ENCODE assay signal across 9 cellular contexts in the genomic region with DNA sequence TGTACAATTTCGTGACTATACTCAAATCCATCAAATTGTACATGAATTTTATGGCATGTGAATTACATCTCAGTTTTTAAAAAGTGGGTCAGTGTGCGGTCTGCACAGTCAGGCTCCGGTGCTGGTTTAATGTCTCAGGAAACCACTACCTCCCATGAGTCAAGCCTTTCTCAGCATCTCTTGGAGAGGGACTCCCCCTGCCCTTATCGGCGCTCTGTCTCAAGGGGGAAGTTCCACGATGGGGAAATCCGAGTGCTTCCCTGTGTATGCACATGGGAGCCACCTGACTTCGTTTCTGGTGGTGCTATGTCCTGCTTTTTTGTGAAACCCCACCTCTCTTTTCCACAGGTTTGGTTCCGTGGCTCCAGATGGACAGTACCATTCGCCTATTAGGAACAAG.
DNase-seq lines count a peak whose midpoint lies in the region; ATAC-seq, FAIRE-seq and TF ChIP-seq lines count a peak whose summit lies in the region.
"Had no signal": no experiment of that assay in that cellular context is flagged by ENCODE, and none has a peak within 500 bp of the region (broad histone marks: within the 10 kb centered on the region; RNA-seq: fewer than 3 reads in every experiment).

No MANE protein-coding gene starts in this region.

- DNase-seq in activated T-cell treated with anti-CD3 and anti-CD28 coated beads for 24 hours (ENCODE audit: low read depth) (peak; percentile 60), LoVo (ENCODE audit: low spot score) (no peak), brain microvascular endothelial cell (no peak), frontal cortex (ENCODE audit: low spot score in 2 of 2) (no peak)
- peak; percentile 53 for DNase-seq in stimulated activated CD4-positive, alpha-beta T cell treated with anti-CD3 and anti-CD28 coated beads, Interleukin-4, amount 100 ng/mL, for 1 hour

- FAIRE-seq in frontal cortex (lab: Jason Lieb, UNC): no peak
- FAIRE-seq: G401.6 had no signal

- ATAC-seq in GM18520 (IDR thresholded peaks at IDR 0.05; ENCODE audit: unreplicated experiment): peak; percentile 56
- peak; percentile 69 for ATAC-seq in HG03439 (IDR thresholded peaks at IDR 0.05; ENCODE audit: unreplicated experiment)
- ATAC-seq in GM21717 (IDR thresholded peaks at IDR 0.05; ENCODE audit: unreplicated experiment): no peak

- TF ChIP-seq CTCF in brain microvascular endothelial cell (IDR thresholded peaks at IDR 0.05; ENCODE audit: low read depth, low read length, missing control alignments): no peak

- peaks cover 6% of the 10 kb centered on the region for H3K27me3 ChIP-seq in brain microvascular endothelial cell (replicated peaks)

- in situ Hi-C loops in brain microvascular endothelial cell (cut with HindIII; ENCODE audit: low pct_ligation_motif_present, low sequenced_read_pairs): no loop called here

- H3K4me3 ChIP-seq in brain microvascular endothelial cell (ENCODE audit: low read depth, low read length): no peak overlapping the region

- H3K27ac ChIP-seq in brain microvascular endothelial cell: no peak overlapping the region

- H3K36me3 ChIP-seq in brain microvascular endothelial cell (replicated peaks): no peaks in the 10 kb centered on the region

Comparison
In these comparisons a context has a peak if more than half of its experiments do, and no peak if none do; other contexts are left out.
1. DNase-seq: peak in activated T-cell treated with anti-CD3 and anti-CD28 coated beads for 24 hours (single experiment) and stimulated activated CD4-positive, alpha-beta T cell treated with anti-CD3 and anti-CD28 coated beads, Interleukin-4, amount 100 ng/mL, for 1 hour (single experiment); none in LoVo (single experiment), brain microvascular endothelial cell (single experiment) and frontal cortex (0 of 2).